In the genomic region with DNA sequence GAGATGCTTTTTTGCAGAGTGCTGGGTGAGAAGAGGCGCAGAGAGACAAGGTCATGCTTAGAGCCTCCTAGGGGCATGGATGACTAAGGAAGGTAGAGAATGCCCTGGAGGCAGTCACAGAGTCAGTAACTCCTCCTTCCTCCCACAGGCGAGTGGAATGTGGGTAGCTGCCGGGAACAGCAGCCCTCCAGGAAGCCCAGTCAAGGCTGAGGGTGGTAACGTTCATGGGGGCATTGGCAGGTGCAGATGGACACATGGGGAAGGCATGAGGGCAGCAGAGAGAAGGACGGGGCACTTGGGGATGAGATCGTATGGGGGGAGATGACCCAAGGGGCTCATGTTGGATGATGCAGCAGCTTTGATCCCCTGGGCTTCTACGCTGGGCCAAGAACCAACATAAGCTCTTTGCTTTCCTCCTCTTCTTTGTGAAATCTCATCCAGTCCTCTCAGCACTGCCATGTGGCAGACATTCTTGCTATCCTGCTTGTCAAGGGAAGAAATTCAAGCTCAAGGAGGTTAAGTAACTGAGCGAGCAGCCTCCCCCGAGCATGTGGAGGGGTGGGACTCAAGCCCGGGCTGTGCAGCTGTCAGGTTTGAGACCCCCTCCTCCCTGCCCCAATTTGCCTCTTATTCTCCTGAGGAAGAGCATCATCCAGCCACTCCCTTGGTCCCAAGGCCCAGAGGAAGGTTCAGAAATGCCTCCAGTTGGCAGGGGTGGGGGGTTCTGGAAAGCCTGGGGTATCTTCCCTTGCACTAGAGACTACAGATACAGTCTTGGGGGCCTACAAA, we compare ENCODE assay signal across 7 cellular contexts.
"Had no signal": no experiment of that assay in that cellular context is flagged by ENCODE, and none has a peak within 500 bp of the region (broad histone marks: within the 10 kb centered on the region; RNA-seq: fewer than 3 reads in every experiment).

No MANE protein-coding gene starts in this region.

- H3K27ac ChIP-seq: HL-60, KMS-11 had no signal

- DNase-seq: IMR-90, KBM-7, KG1 had no signal

- H3K4me3 ChIP-seq: K562 had no signal

- ATAC-seq: HepG2, K562 had no signal
